ENCODE assay signal across 10 cellular contexts in genomic region chr6:135521431-135521830, GRCh38.
"Had no signal": no experiment of that assay in that cellular context is flagged by ENCODE, and none has a peak within 500 bp of the region (broad histone marks: within the 10 kb centered on the region; RNA-seq: fewer than 3 reads in every experiment).

No MANE protein-coding gene starts in this region.

- H3K27ac ChIP-seq: gastroesophageal sphincter, ovary, skin epidermis had no signal

- H3K36me3 ChIP-seq: gastroesophageal sphincter, ovary had no signal

- H3K27me3 ChIP-seq: gastroesophageal sphincter, ovary had no signal

- DNase-seq: activated CD4-positive, alpha-beta memory T cell treated with anti-CD3 and anti-CD28 coated beads for 36 hours; activated gamma-delta T cell; activated T-cell treated with anti-CD3 and anti-CD28 coated beads, Interleukin-2, amount 50 U/mL, for 4 hours; effector CD4-positive, alpha-beta T cell; kidney; left ventricle myocardium superior; mesendoderm; ovary had no signal

- ATAC-seq: activated T-cell treated with anti-CD3 and anti-CD28 coated beads, Interleukin-2, amount 50 U/mL, for 4 hours; gastroesophageal sphincter; left ventricle myocardium superior had no signal

- H3K4me3 ChIP-seq: gastroesophageal sphincter, ovary, skin epidermis had no signal

- H3K4me1 ChIP-seq: gastroesophageal sphincter had no signal

- H3K9me3 ChIP-seq: gastroesophageal sphincter, ovary had no signal
